ENCODE assay signal across 22 cellular contexts in the genomic region with DNA sequence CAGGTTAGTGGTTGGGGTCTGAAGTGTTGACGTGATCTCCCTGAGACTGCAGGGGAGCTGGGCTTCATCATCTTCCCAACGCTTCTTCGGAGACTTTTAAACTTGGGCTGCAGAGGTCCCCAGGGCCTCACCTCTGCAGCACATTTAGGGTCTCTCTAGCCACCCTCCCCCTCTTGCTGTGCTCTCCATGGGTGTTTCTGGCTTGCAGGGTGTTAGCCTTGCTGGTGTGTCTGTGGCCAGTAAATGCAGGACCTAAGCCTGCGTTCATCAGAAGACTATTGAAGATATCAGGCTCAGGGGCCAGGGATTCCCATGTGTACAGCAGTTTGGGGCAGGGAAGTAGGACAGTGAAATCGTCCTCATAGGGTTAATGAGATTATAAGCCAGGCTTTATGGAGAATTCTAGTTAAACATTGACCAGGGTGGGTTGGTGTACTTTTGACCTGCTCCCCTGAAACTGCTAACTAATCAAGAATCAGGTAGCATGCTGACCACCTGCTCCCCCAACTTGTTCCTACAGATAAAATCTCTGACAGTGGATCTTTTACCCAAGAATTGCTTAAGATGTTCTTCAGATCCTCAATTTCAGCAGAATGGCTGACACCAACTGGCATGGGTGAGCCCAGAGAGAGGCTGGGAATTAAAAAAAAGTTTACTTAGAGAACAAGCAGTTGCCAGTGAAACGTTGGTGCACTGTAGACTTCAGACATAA. TPM values are rescaled to one million over a fixed set of nuclear protein-coding genes. Genes with fewer than 3 reads are reported as not detected.
DNase-seq lines count a peak whose midpoint lies in the region; ATAC-seq, FAIRE-seq and TF ChIP-seq lines count a peak whose summit lies in the region.
"Had no signal": no experiment of that assay in that cellular context is flagged by ENCODE, and none has a peak within 500 bp of the region (broad histone marks: within the 10 kb centered on the region; RNA-seq: fewer than 3 reads in every experiment).

No MANE protein-coding gene starts in this region.

- no peak for TF ChIP-seq EP300 in HepG2 (IDR thresholded peaks at IDR 0.05; ENCODE audit: low read depth in 2 of 2, low read length in 2 of 2)
- no peak for TF ChIP-seq EP300 in HepG2 (CRISPR knock-in tag; IDR thresholded peaks at IDR 0.05; ENCODE audit: borderline replicate concordance)
- no peak for TF ChIP-seq EP300 in transverse colon (IDR thresholded peaks at IDR 0.05; ENCODE audit: low read depth)

- H3K4me3 Mint-ChIP-seq in activated T-cell treated with anti-CD3 and anti-CD28 coated beads, Interleukin-2, amount 50 U/mL, for 24 hours, result no peak overlapping the region
- H3K4me3 Mint-ChIP-seq: CD4-positive, alpha-beta memory T cell had no signal

- H3K36me3 Mint-ChIP-seq in activated T-cell treated with anti-CD3 and anti-CD28 coated beads, Interleukin-2, amount 50 U/mL, for 24 hours (ENCODE audit: low read depth), result no peaks in the 10 kb centered on the region
- H3K36me3 Mint-ChIP-seq: CD4-positive, alpha-beta memory T cell had no signal

- intact Hi-C loops in HepG2 (cut with micrococcal nuclease; ENCODE audit: unreplicated experiment) (no loop called here), transverse colon (cut with DNase I; ENCODE audit: low total_unique reads) (no loop called here)

- peaks cover 43% of the 10 kb centered on the region for H3K4me1 ChIP-seq in HepG2 (ENCODE audit: insufficient read depth, low read length)
- H3K4me1 ChIP-seq in transverse colon, result peaks cover 0 to 18% (median 10%) of the 10 kb centered on the region in 4 donors

- POLR2A ChIA-PET in HepG2 (lab: Yijun Ruan, JAX), result no interaction called here

- no peaks in the 10 kb centered on the region for H3K27me3 ChIP-seq in HL-60 (ENCODE audit: insufficient read depth, poor library complexity, severe bottlenecking)
- no peaks in the 10 kb centered on the region; a peak in 1 of 5 replicates for H3K27me3 ChIP-seq in HepG2 (ENCODE audit: control insufficient read depth in 1 of 2, insufficient read depth in 2 of 2, low read length in 2 of 2)
- H3K27me3 ChIP-seq in transverse colon, result no peaks in the 10 kb centered on the region

- H3K9me3 ChIP-seq in HepG2 (ENCODE audit: low read length) (no peaks in the 10 kb centered on the region; the same call in 1 of the 2 replicates), transverse colon (peaks cover 0 to 3% of the 10 kb centered on the region in 2 donors)

- H3K27ac Mint-ChIP-seq in activated T-cell treated with anti-CD3 and anti-CD28 coated beads, Interleukin-2, amount 50 U/mL, for 24 hours, result no peak overlapping the region
- H3K27ac Mint-ChIP-seq: CD4-positive, alpha-beta memory T cell had no signal

- H3K9ac ChIP-seq in HepG2 (ENCODE audit: insufficient read depth, low read depth, low read length), result peak overlapping the region; percentile 58
- H3K9ac ChIP-seq: GM23248 had no signal

- peak; percentile 90 for FAIRE-seq in HepG2 (lab: Jason Lieb, UNC)
- FAIRE-seq: D721Med, G401.6, GM19239, RCC 7860 had no signal

- H3K36me3 ChIP-seq in HepG2 (replicated peaks in 1 of 2; ENCODE audit: control insufficient read depth in 1 of 2, insufficient read depth in 2 of 2, low read length in 2 of 2) (no peaks in the 10 kb centered on the region), transverse colon (no peaks in the 10 kb centered on the region)

- H3K4me1 Mint-ChIP-seq in activated T-cell treated with anti-CD3 and anti-CD28 coated beads, Interleukin-2, amount 50 U/mL, for 24 hours (ENCODE audit: low read depth), result peaks cover 7% of the 10 kb centered on the region

- BruUV-seq in HepG2 (replicated peaks; lab: Mats Ljungman, UMichigan), result no TSS peak

- H3K4me3 ChIP-seq in HL-60 (replicated peaks; ENCODE audit: insufficient read depth, low read length), result no peak overlapping the region
- peak overlapping the region; percentile 10 to 65 (median 42) for H3K4me3 ChIP-seq in HepG2 (replicated peaks in 1 of 3; ENCODE audit: insufficient read depth in 1 of 3, low read depth in 2 of 3, low read length in 3 of 3)
- no peak overlapping the region for H3K4me3 ChIP-seq in transverse colon
- H3K4me3 ChIP-seq in foreskin fibroblast (ENCODE audit: low read depth in 1 of 2, low read length in 2 of 2), result no peak overlapping the region
- H3K4me3 ChIP-seq: GM23248 had no signal

- no peaks in the 10 kb centered on the region for H3K79me2 ChIP-seq in HepG2 (ENCODE audit: insufficient read depth, low read length)

- TF ChIP-seq POLR2A in HepG2 (IDR thresholded peaks at IDR 0.05; ENCODE audit: insufficient read depth in 1 of 2, low read depth in 2 of 2, low read length in 2 of 2) (peak; percentile 21 to 45; a peak in 1 of 4 replicates), transverse colon (IDR thresholded peaks at IDR 0.05) (no peak)

- peak overlapping the region; percentile 88 for H2AFZ ChIP-seq in HepG2 (ENCODE audit: low read length)
- H2AFZ ChIP-seq: GM23248 had no signal

- H4K20me1 ChIP-seq in HepG2 (ENCODE audit: insufficient read depth, low read length), result no peaks in the 10 kb centered on the region

- in situ Hi-C loops in HepG2 (cut with HindIII; ENCODE audit: extremely low pct_ligation_motif_present, low pct_unique_long_range_greater_than_20kb), result no loop called here
- in situ Hi-C loops in transverse colon (cut with MboI; ENCODE audit: low pct_ligation_motif_present in 1 of 4, low pct_unique_long_range_greater_than_20kb in 1 of 4, low sequenced_read_pairs in 3 of 4), result no loop called here

- DNase-seq in HL-60 (ENCODE audit: low read depth in 1 of 2, low spot score in 1 of 2) (no peak), RPMI8226 (peak; percentile 18), HepG2 (ENCODE audit: low spot score) (peak; percentile 77), transverse colon (no peak), foreskin fibroblast (no peak), AML-193 (lab: John Stamatoyannopoulos, UW) (no peak)
- DNase-seq in activated T-cell treated with anti-CD3 and anti-CD28 coated beads, Interleukin-2, amount 50 U/mL, for 24 hours, result no peak
- DNase-seq: CD4-positive, alpha-beta memory T cell; DMS79 treated with DMSO at 0.1 percent for 48 hours; GM23248; KBM-7; NCI-H1105 treated with DMSO at 0.1 percent for 48 hours; NCI-H187 treated with DMSO at 0.1 percent for 48 hours; NCI-H2171 treated with DMSO at 0.1 percent for 48 hours; NCI-H510A; SHP77 treated with DMSO at 0.1 percent for 48 hours had no signal

- CTCF ChIA-PET in HepG2 (lab: Yijun Ruan, JAX; ENCODE audit: low intra/inter-chr PET ratio, low total read pairs), result no interaction called here

- TF ChIP-seq CTCF in HL-60 (IDR thresholded peaks at IDR 0.05; ENCODE audit: insufficient read depth, low read length), result no peak
- TF ChIP-seq CTCF in HepG2 (CRISPR knock-in tag; IDR thresholded peaks at IDR 0.05), result no peak
- no peak for TF ChIP-seq CTCF in transverse colon (IDR thresholded peaks at IDR 0.05)
- no peak for TF ChIP-seq CTCF in foreskin fibroblast (IDR thresholded peaks at IDR 0.05; ENCODE audit: low read depth, low read length)

- peaks cover 8% of the 10 kb centered on the region for H3K9me3 Mint-ChIP-seq in activated T-cell treated with anti-CD3 and anti-CD28 coated beads, Interleukin-2, amount 50 U/mL, for 24 hours

- H3K27me3 Mint-ChIP-seq in activated T-cell treated with anti-CD3 and anti-CD28 coated beads, Interleukin-2, amount 50 U/mL, for 24 hours, result peaks cover 36% of the 10 kb centered on the region

- no peak for TF ChIP-seq RAD21 in HepG2 (CRISPR knock-in tag; IDR thresholded peaks at IDR 0.05)

- H3K27ac ChIP-seq in HL-60 (replicated peaks) (0 out of 2 replicates have a peak overlapping the region, but pooled peaks have one; percentile 1), HepG2 (ENCODE audit: extremely low read length, insufficient read depth, low read length) (peak overlapping the region; percentile 85), transverse colon (peak overlapping the region; percentile 24 to 38 (median 34))
- H3K27ac ChIP-seq: GM23248 had no signal

- H3K4me2 ChIP-seq in HepG2 (ENCODE audit: low read depth, low read length), result peak overlapping the region; percentile 99

- peak; percentile 63 for ATAC-seq in HepG2
- ATAC-seq: HCT116 had no signal

- WGBS in HepG2 (ENCODE audit: low lambda C conversion rate), result 33% methylated on average over 5 of the region's 6 CpGs
- 51 to 58% methylated on average over 2 to 6 of the region's 6 CpGs for WGBS in transverse colon (ENCODE audit: low coverage in 1 of 2), 2 donors

RNA-seq across cellular contexts. Expression of a gene that starts 3.8 kb away (rescaled TPM):
- 10.3 and 14.6 TPM in 2 replicates for total RNA-seq in HepG2 (2016; rRNA removed; fragmentation: Illumina TruSeq; extraction: Trizol)
- total RNA-seq in HepG2 (2016; cell fraction: cytosol; rRNA removed; fragmentation: Illumina TruSeq; extraction: Trizol; ENCODE audit: low read depth), result 1.8 TPM in 2 replicates
- 10.6 and 13.4 TPM in 2 replicates for total RNA-seq in HepG2 (2016; cell fraction: insoluble cytoplasmic fraction; rRNA removed; fragmentation: Illumina TruSeq; extraction: Trizol)
- 4.4 and 4.7 TPM in 2 replicates for total RNA-seq in HepG2 (2016; cell fraction: membrane; rRNA removed; fragmentation: Illumina TruSeq; extraction: Trizol)
- 4.3 TPM in 2 replicates for total RNA-seq in HepG2 (2016; cell fraction: nucleus; rRNA removed; fragmentation: Illumina TruSeq; extraction: Trizol)
- 6.1 and 6.4 TPM in 2 replicates for polyA plus RNA-seq in HepG2 (2011; rRNA removed)
- 4.8 and 6.4 TPM in 2 replicates for polyA plus RNA-seq in HepG2 (2011; cell fraction: cytosol; rRNA removed)
- 2.2 and 3.2 TPM in 2 replicates for polyA plus RNA-seq in HepG2 (2011; cell fraction: nucleus; rRNA removed)
- 8.1 and 8.5 TPM in 2 replicates for polyA plus RNA-seq in HepG2 (2012)
- 1.2 and 1.4 TPM in 2 replicates for polyA plus RNA-seq in HepG2 (2016; cell fraction: cytosol; fragmentation: Illumina TruSeq; extraction: Trizol; ENCODE audit: low read depth)
- 10.3 and 10.7 TPM in 2 replicates for polyA plus RNA-seq in HepG2 (2016; cell fraction: insoluble cytoplasmic fraction; fragmentation: Illumina TruSeq; extraction: Trizol; ENCODE audit: low read depth)
- 2.9 and 3.0 TPM in 2 replicates for polyA plus RNA-seq in HepG2 (2016; cell fraction: membrane; fragmentation: Illumina TruSeq; extraction: Trizol; ENCODE audit: low read depth)
- polyA plus RNA-seq in HepG2 (2016; cell fraction: nucleus; fragmentation: Illumina TruSeq; extraction: Trizol; ENCODE audit: insufficient read depth, low read depth), result 5.3 and 5.5 TPM in 2 replicates
- 1.2 and 10.7 TPM in 2 replicates for polyA minus RNA-seq in HepG2 (2011; rRNA and poly(A)+ RNA removed; ENCODE audit: low replicate concordance)
- 3.7 and 5.5 TPM in 2 replicates for polyA minus RNA-seq in HepG2 (2011; cell fraction: cytosol; rRNA and poly(A)+ RNA removed)
- 4.0 and 6.2 TPM in 2 replicates for polyA minus RNA-seq in HepG2 (2011; cell fraction: nucleus; rRNA and poly(A)+ RNA removed)
- 10 to 100 TPM in 1 of 4 donors, 1 to 10 TPM in 1, under 1 TPM in 1, not detected in 1; 0.95 to 21.9 (median 1.2) TPM for total RNA-seq in transverse colon
- total RNA-seq: A673; CD4-positive, alpha-beta memory T cell; GM23248 had no signal
- polyA plus RNA-seq: CD4-positive, alpha-beta memory T cell; GM23248 had no signal

RNA-seq across cellular contexts. Expression of a gene that starts 57.2 kb away (rescaled TPM):
- total RNA-seq in HepG2 (2016; rRNA removed; fragmentation: Illumina TruSeq; extraction: Trizol) (not detected in 2 replicates), transverse colon (not detected)
- total RNA-seq in HepG2 (2016; cell fraction: cytosol; rRNA removed; fragmentation: Illumina TruSeq; extraction: Trizol; ENCODE audit: low read depth), result not detected in 2 replicates
- not detected in 2 replicates for total RNA-seq in HepG2 (2016; cell fraction: insoluble cytoplasmic fraction; rRNA removed; fragmentation: Illumina TruSeq; extraction: Trizol)
- not detected in 2 replicates for total RNA-seq in HepG2 (2016; cell fraction: membrane; rRNA removed; fragmentation: Illumina TruSeq; extraction: Trizol)
- not detected in 2 replicates for total RNA-seq in HepG2 (2016; cell fraction: nucleus; rRNA removed; fragmentation: Illumina TruSeq; extraction: Trizol)
- 0.04 and 0.16 TPM in 2 replicates for polyA plus RNA-seq in HepG2 (2011; rRNA removed)
- polyA plus RNA-seq in HepG2 (2011; cell fraction: cytosol; rRNA removed), result 0.12 TPM in 2 replicates
- polyA plus RNA-seq in HepG2 (2011; cell fraction: nucleus; rRNA removed), result 0.16 and 0.26 TPM in 2 replicates
- 0.32 and 0.34 TPM in 2 replicates for polyA plus RNA-seq in HepG2 (2012)
- not detected in 2 replicates for polyA plus RNA-seq in HepG2 (2016; cell fraction: cytosol; fragmentation: Illumina TruSeq; extraction: Trizol; ENCODE audit: low read depth)
- not detected in 2 replicates for polyA plus RNA-seq in HepG2 (2016; cell fraction: insoluble cytoplasmic fraction; fragmentation: Illumina TruSeq; extraction: Trizol; ENCODE audit: low read depth)
- not detected in 2 replicates for polyA plus RNA-seq in HepG2 (2016; cell fraction: membrane; fragmentation: Illumina TruSeq; extraction: Trizol; ENCODE audit: low read depth)
- polyA plus RNA-seq in HepG2 (2016; cell fraction: nucleus; fragmentation: Illumina TruSeq; extraction: Trizol; ENCODE audit: insufficient read depth, low read depth), result not detected in 2 replicates
- 0.26 TPM in 1 of 2 replicates, not detected in the other for polyA minus RNA-seq in HepG2 (2011; rRNA and poly(A)+ RNA removed; ENCODE audit: low replicate concordance)
- polyA minus RNA-seq in HepG2 (2011; cell fraction: cytosol; rRNA and poly(A)+ RNA removed), result not detected in 2 replicates
- polyA minus RNA-seq in HepG2 (2011; cell fraction: nucleus; rRNA and poly(A)+ RNA removed), result not detected in 2 replicates
- total RNA-seq: CD4-positive, alpha-beta memory T cell; GM23248 had no signal
- polyA plus RNA-seq: CD4-positive, alpha-beta memory T cell; GM23248 had no signal

Comparison
In these comparisons a context has a peak if more than half of its experiments do, and no peak if none do; other contexts are left out.
1. DNase-seq: peak in RPMI8226 (single experiment) and HepG2 (single experiment); none in HL-60 (0 of 2), transverse colon (single experiment), activated T-cell treated with anti-CD3 and anti-CD28 coated beads, Interleukin-2, amount 50 U/mL, for 24 hours (single experiment), foreskin fibroblast (0 of 2) and AML-193 (0 of 2).
2. H3K27ac ChIP-seq: peak in every context shown above with its lines; median percentile 85 in HepG2; 34 in transverse colon; 1 in HL-60.
3. H3K4me3 ChIP-seq: peak in HepG2 (3 of 3); none in HL-60 (single experiment), transverse colon (0 of 4) and foreskin fibroblast (0 of 2).